1 cellular context compared by ENCODE assay signal in the genomic region with DNA sequence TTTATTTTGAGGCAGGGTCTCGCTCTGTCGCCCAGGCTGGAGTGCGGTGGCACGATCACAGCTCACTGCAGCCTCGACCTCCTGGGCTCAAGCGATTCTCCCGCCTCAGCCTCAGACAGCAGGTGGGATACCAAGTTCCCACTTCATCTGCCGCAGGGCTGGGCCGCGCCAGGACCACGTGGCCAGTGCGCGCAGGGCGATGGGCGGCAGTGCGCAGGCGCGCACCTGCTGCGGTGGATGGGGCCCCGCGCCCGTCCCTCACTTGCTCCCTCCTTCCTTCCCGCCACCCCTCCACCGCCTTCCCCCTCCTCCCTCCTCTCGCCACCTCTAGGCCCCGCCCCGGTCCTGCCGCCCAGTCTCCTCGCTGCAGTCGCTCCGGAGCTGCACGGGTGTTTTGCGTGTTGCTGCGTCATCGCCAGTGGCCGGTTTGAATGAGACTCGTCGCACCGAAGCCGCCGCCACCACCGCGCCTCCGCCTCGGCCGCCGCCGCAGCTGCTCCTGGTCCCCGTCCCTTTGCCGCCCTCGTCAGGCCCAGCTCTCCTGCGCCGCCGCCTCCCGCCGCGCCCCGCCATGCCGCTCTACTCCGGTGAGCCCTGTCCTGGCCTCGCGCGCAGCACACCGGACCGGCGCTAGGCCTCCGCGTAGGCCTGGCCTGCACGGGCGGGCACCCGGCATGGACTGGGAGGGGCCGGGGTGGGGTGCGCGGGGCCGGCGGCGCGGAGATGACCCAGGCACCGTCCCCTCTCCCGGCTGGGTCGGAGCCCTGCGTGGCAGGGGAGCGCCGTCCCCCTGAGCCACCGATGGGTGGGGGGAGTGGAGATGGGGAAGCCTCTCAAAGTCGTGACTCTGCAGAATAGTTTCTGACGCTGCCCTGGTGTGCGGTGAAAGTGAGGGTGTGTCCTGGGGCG.
TF ChIP-seq lines count a peak whose summit lies in the region.

A gene (plus strand): TSS at position 430 of the 909 bp plus-strand sequence. CDS start 142 bp downstream, at position 572.

TF ChIP-seq in SK-N-SH, 30 proteins besides CTCF, POLR2A, EP300 and RAD21 (continued from another document):
- no peak for TF ChIP-seq FOXJ3 (CRISPR knock-in tag; IDR thresholded peaks at IDR 0.05)
- no peak for TF ChIP-seq GABPA (IDR thresholded peaks at IDR 0.05; ENCODE audit: low read depth)
- no peak for TF ChIP-seq FOXM1 (IDR thresholded peaks at IDR 0.05; ENCODE audit: low read depth)
- no peak for TF ChIP-seq SMC3 (IDR thresholded peaks at IDR 0.05; ENCODE audit: low read depth, low read length)
- TF ChIP-seq, protein P1, sequence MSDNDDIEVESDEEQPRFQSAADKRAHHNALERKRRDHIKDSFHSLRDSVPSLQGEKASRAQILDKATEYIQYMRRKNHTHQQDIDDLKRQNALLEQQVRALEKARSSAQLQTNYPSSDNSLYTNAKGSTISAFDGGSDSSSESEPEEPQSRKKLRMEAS (IDR thresholded peaks at IDR 0.05; ENCODE audit: low read depth) = peak; percentile 100
- TF ChIP-seq, protein P2, sequence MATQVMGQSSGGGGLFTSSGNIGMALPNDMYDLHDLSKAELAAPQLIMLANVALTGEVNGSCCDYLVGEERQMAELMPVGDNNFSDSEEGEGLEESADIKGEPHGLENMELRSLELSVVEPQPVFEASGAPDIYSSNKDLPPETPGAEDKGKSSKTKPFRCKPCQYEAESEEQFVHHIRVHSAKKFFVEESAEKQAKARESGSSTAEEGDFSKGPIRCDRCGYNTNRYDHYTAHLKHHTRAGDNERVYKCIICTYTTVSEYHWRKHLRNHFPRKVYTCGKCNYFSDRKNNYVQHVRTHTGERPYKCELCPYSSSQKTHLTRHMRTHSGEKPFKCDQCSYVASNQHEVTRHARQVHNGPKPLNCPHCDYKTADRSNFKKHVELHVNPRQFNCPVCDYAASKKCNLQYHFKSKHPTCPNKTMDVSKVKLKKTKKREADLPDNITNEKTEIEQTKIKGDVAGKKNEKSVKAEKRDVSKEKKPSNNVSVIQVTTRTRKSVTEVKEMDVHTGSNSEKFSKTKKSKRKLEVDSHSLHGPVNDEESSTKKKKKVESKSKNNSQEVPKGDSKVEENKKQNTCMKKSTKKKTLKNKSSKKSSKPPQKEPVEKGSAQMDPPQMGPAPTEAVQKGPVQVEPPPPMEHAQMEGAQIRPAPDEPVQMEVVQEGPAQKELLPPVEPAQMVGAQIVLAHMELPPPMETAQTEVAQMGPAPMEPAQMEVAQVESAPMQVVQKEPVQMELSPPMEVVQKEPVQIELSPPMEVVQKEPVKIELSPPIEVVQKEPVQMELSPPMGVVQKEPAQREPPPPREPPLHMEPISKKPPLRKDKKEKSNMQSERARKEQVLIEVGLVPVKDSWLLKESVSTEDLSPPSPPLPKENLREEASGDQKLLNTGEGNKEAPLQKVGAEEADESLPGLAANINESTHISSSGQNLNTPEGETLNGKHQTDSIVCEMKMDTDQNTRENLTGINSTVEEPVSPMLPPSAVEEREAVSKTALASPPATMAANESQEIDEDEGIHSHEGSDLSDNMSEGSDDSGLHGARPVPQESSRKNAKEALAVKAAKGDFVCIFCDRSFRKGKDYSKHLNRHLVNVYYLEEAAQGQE (IDR thresholded peaks at IDR 0.05; ENCODE audit: low read depth, low read length) = no peak
- TF ChIP-seq, protein P3, sequence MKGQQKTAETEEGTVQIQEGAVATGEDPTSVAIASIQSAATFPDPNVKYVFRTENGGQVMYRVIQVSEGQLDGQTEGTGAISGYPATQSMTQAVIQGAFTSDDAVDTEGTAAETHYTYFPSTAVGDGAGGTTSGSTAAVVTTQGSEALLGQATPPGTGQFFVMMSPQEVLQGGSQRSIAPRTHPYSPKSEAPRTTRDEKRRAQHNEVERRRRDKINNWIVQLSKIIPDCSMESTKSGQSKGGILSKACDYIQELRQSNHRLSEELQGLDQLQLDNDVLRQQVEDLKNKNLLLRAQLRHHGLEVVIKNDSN (IDR thresholded peaks at IDR 0.05; ENCODE audit: borderline replicate concordance, low read depth) = peak; percentile 91
